In the genomic region with DNA sequence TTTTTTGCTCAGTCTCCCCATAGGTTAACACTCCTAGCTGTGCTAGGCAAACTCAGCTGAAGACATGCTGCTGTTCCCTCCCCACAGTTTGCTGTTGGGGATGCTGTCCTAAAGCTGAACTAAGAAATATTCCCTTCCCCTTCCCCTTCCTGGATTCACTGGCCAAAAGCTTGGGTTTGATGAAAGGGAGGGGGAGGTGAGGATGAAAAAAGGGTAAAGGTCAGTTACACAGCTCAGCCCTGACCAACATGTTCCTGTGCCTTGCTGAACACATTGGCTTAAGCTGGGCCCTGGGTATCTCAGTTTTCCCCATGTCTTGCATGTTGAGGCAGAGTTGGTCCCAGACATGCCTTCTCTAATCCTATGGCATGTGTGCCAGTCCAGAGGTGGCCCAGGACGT, we compare ENCODE assay signal across 1 cellular context.
A peak's percentile ranks its signal among the peaks of the same experiment; 100 is the strongest.
TF ChIP-seq lines count a peak whose summit lies in the region.

No MANE protein-coding gene starts in this region.

TF ChIP-seq in HepG2, 621 proteins besides CTCF, POLR2A, EP300 and RAD21:
- TF ChIP-seq NR2F6 (IDR thresholded peaks at IDR 0.05) (peak; percentile 69), NR2F6 (CRISPR knock-in tag; IDR thresholded peaks at IDR 0.05) (peak; percentile 80), SAP130 (CRISPR knock-in tag; IDR thresholded peaks at IDR 0.05; ENCODE audit: low read depth) (0 out of 2 replicates have a peak, but pooled peaks have one; percentile 15), YY1 (IDR thresholded peaks at IDR 0.05; ENCODE audit: insufficient read depth, insufficient replicate concordance, low read depth, low read length) (no peak), ZNF432 (CRISPR knock-in tag; IDR thresholded peaks at IDR 0.05; ENCODE audit: borderline replicate concordance) (no peak), MIXL1 (CRISPR knock-in tag; IDR thresholded peaks at IDR 0.05) (peak; percentile 26; the same call in 1 of the 2 replicates), RXRA (CRISPR knock-in tag; IDR thresholded peaks at IDR 0.05) (peak; percentile 30; the same call in 1 of the 2 replicates), IRF2 (CRISPR knock-in tag; IDR thresholded peaks at IDR 0.05) (no peak), ZMYM3 (CRISPR knock-in tag; IDR thresholded peaks at IDR 0.05) (0 out of 2 replicates have a peak, but pooled peaks have one; percentile 38), ZFX (CRISPR knock-in tag; IDR thresholded peaks at IDR 0.05; ENCODE audit: low read depth) (peak; percentile 31; the same call in 1 of the 2 replicates), ZBTB42 (CRISPR knock-in tag; IDR thresholded peaks at IDR 0.05) (no peak), HNF4G (IDR thresholded peaks at IDR 0.05; ENCODE audit: borderline replicate concordance, low read depth, low read length) (peak; percentile 79), HNF4G (CRISPR knock-in tag; IDR thresholded peaks at IDR 0.05; ENCODE audit: borderline replicate concordance, low read depth) (no peak; the same call in 1 of the 2 replicates), RXRB (CRISPR knock-in tag; IDR thresholded peaks at IDR 0.05; ENCODE audit: borderline replicate concordance) (peak; percentile 59; the same call in 1 of the 2 replicates), ZNF614 (CRISPR knock-in tag; IDR thresholded peaks at IDR 0.05; ENCODE audit: borderline replicate concordance) (peak; percentile 51; the same call in 1 of the 2 replicates), PPARG (CRISPR knock-in tag; conservative IDR thresholded peaks at IDR 0.05) (peak; percentile 89), GTF2F1 (IDR thresholded peaks at IDR 0.05; ENCODE audit: low read length) (no peak), RARA (CRISPR knock-in tag; IDR thresholded peaks at IDR 0.05) (peak; percentile 7; the same call in 1 of the 2 replicates), NR2C2 (CRISPR knock-in tag; IDR thresholded peaks at IDR 0.05; ENCODE audit: borderline replicate concordance) (peak; percentile 83), HNF4A (CRISPR knock-in tag; IDR thresholded peaks at IDR 0.05) (peak; percentile 64), SETDB1 (CRISPR knock-in tag; IDR thresholded peaks at IDR 0.05; ENCODE audit: borderline replicate concordance) (no peak), LCORL (IDR thresholded peaks at IDR 0.05) (no peak), LCORL (CRISPR knock-in tag; IDR thresholded peaks at IDR 0.05) (0 out of 2 replicates have a peak, but pooled peaks have one; percentile 31), NR2F2 (IDR thresholded peaks at IDR 0.05; ENCODE audit: borderline replicate concordance, low read depth) (no peak), ZNF556 (CRISPR knock-in tag; IDR thresholded peaks at IDR 0.05; ENCODE audit: borderline replicate concordance) (peak; percentile 33; the same call in 1 of the 2 replicates), NR2F1 (CRISPR knock-in tag; IDR thresholded peaks at IDR 0.05) (0 out of 4 replicates have a peak, but pooled peaks of 1 of the 2 experiments have one; percentile 21), XRCC5 (optimal IDR thresholded peaks at IDR 0.05; ENCODE audit: low read length) (peak; percentile 15), MEIS1 (CRISPR knock-in tag; IDR thresholded peaks at IDR 0.05; ENCODE audit: borderline replicate concordance) (0 out of 2 replicates have a peak, but pooled peaks have one; percentile 43), MED1 (CRISPR knock-in tag; IDR thresholded peaks at IDR 0.05) (0 out of 2 replicates have a peak, but pooled peaks have one; percentile 14), ZNF343 (CRISPR knock-in tag; IDR thresholded peaks at IDR 0.05) (0 out of 2 replicates have a peak, but pooled peaks have one; percentile 36), ATF7 (IDR thresholded peaks at IDR 0.05) (no peak), ATF7 (CRISPR knock-in tag; IDR thresholded peaks at IDR 0.05) (no peak)
- TF ChIP-seq, protein P1, sequence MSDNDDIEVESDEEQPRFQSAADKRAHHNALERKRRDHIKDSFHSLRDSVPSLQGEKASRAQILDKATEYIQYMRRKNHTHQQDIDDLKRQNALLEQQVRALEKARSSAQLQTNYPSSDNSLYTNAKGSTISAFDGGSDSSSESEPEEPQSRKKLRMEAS (IDR thresholded peaks at IDR 0.05): peak; percentile 20; the same call in 1 of the 2 replicates
- TF ChIP-seq, protein P2, sequence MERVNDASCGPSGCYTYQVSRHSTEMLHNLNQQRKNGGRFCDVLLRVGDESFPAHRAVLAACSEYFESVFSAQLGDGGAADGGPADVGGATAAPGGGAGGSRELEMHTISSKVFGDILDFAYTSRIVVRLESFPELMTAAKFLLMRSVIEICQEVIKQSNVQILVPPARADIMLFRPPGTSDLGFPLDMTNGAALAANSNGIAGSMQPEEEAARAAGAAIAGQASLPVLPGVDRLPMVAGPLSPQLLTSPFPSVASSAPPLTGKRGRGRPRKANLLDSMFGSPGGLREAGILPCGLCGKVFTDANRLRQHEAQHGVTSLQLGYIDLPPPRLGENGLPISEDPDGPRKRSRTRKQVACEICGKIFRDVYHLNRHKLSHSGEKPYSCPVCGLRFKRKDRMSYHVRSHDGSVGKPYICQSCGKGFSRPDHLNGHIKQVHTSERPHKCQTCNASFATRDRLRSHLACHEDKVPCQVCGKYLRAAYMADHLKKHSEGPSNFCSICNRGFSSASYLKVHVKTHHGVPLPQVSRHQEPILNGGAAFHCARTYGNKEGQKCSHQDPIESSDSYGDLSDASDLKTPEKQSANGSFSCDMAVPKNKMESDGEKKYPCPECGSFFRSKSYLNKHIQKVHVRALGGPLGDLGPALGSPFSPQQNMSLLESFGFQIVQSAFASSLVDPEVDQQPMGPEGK (CRISPR knock-in tag; IDR thresholded peaks at IDR 0.05): 0 out of 2 replicates have a peak, but pooled peaks have one; percentile 35
- TF ChIP-seq, protein P3, sequence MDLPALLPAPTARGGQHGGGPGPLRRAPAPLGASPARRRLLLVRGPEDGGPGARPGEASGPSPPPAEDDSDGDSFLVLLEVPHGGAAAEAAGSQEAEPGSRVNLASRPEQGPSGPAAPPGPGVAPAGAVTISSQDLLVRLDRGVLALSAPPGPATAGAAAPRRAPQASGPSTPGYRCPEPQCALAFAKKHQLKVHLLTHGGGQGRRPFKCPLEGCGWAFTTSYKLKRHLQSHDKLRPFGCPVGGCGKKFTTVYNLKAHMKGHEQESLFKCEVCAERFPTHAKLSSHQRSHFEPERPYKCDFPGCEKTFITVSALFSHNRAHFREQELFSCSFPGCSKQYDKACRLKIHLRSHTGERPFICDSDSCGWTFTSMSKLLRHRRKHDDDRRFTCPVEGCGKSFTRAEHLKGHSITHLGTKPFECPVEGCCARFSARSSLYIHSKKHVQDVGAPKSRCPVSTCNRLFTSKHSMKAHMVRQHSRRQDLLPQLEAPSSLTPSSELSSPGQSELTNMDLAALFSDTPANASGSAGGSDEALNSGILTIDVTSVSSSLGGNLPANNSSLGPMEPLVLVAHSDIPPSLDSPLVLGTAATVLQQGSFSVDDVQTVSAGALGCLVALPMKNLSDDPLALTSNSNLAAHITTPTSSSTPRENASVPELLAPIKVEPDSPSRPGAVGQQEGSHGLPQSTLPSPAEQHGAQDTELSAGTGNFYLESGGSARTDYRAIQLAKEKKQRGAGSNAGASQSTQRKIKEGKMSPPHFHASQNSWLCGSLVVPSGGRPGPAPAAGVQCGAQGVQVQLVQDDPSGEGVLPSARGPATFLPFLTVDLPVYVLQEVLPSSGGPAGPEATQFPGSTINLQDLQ (CRISPR knock-in tag; IDR thresholded peaks at IDR 0.05): no peak
- TF ChIP-seq, protein P4, sequence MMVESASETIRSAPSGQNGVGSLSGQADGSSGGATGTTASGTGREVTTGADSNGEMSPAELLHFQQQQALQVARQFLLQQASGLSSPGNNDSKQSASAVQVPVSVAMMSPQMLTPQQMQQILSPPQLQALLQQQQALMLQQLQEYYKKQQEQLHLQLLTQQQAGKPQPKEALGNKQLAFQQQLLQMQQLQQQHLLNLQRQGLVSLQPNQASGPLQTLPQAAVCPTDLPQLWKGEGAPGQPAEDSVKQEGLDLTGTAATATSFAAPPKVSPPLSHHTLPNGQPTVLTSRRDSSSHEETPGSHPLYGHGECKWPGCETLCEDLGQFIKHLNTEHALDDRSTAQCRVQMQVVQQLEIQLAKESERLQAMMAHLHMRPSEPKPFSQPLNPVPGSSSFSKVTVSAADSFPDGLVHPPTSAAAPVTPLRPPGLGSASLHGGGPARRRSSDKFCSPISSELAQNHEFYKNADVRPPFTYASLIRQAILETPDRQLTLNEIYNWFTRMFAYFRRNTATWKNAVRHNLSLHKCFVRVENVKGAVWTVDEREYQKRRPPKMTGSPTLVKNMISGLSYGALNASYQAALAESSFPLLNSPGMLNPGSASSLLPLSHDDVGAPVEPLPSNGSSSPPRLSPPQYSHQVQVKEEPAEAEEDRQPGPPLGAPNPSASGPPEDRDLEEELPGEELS (CRISPR knock-in tag; IDR thresholded peaks at IDR 0.05): peak; percentile 24; the same call in 1 of the 2 replicates
- TF ChIP-seq, protein P5, sequence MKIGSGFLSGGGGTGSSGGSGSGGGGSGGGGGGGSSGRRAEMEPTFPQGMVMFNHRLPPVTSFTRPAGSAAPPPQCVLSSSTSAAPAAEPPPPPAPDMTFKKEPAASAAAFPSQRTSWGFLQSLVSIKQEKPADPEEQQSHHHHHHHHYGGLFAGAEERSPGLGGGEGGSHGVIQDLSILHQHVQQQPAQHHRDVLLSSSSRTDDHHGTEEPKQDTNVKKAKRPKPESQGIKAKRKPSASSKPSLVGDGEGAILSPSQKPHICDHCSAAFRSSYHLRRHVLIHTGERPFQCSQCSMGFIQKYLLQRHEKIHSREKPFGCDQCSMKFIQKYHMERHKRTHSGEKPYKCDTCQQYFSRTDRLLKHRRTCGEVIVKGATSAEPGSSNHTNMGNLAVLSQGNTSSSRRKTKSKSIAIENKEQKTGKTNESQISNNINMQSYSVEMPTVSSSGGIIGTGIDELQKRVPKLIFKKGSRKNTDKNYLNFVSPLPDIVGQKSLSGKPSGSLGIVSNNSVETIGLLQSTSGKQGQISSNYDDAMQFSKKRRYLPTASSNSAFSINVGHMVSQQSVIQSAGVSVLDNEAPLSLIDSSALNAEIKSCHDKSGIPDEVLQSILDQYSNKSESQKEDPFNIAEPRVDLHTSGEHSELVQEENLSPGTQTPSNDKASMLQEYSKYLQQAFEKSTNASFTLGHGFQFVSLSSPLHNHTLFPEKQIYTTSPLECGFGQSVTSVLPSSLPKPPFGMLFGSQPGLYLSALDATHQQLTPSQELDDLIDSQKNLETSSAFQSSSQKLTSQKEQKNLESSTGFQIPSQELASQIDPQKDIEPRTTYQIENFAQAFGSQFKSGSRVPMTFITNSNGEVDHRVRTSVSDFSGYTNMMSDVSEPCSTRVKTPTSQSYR (CRISPR knock-in tag; IDR thresholded peaks at IDR 0.05; ENCODE audit: borderline replicate concordance): peak; percentile 82; the same call in 1 of the 2 replicates
- TF ChIP-seq, protein P6, sequence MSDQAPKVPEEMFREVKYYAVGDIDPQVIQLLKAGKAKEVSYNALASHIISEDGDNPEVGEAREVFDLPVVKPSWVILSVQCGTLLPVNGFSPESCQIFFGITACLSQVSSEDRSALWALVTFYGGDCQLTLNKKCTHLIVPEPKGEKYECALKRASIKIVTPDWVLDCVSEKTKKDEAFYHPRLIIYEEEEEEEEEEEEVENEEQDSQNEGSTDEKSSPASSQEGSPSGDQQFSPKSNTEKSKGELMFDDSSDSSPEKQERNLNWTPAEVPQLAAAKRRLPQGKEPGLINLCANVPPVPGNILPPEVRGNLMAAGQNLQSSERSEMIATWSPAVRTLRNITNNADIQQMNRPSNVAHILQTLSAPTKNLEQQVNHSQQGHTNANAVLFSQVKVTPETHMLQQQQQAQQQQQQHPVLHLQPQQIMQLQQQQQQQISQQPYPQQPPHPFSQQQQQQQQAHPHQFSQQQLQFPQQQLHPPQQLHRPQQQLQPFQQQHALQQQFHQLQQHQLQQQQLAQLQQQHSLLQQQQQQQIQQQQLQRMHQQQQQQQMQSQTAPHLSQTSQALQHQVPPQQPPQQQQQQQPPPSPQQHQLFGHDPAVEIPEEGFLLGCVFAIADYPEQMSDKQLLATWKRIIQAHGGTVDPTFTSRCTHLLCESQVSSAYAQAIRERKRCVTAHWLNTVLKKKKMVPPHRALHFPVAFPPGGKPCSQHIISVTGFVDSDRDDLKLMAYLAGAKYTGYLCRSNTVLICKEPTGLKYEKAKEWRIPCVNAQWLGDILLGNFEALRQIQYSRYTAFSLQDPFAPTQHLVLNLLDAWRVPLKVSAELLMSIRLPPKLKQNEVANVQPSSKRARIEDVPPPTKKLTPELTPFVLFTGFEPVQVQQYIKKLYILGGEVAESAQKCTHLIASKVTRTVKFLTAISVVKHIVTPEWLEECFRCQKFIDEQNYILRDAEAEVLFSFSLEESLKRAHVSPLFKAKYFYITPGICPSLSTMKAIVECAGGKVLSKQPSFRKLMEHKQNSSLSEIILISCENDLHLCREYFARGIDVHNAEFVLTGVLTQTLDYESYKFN (CRISPR knock-in tag; conservative IDR thresholded peaks at IDR 0.05): peak; percentile 41
- TF ChIP-seq, protein P7, sequence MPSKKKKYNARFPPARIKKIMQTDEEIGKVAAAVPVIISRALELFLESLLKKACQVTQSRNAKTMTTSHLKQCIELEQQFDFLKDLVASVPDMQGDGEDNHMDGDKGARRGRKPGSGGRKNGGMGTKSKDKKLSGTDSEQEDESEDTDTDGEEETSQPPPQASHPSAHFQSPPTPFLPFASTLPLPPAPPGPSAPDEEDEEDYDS (CRISPR knock-in tag; IDR thresholded peaks at IDR 0.05): 0 out of 2 replicates have a peak, but pooled peaks have one; percentile 17
